ENCODE assay signal across 1 cellular context in genomic region chr14:20615996-20616395, GRCh38.
TF ChIP-seq lines count a peak whose summit lies in the region.

No MANE protein-coding gene starts in this region.

TF ChIP-seq in HepG2, 621 proteins besides CTCF, POLR2A, EP300 and RAD21 (continued from another document and continues in another):
- TF ChIP-seq ZNF792 (CRISPR knock-in tag; IDR thresholded peaks at IDR 0.05) (0 out of 2 replicates have a peak, but pooled peaks have one; percentile 39), ZNF577 (CRISPR knock-in tag; IDR thresholded peaks at IDR 0.05; ENCODE audit: borderline replicate concordance, low read depth) (no peak), RCOR2 (CRISPR knock-in tag; IDR thresholded peaks at IDR 0.05) (peak; percentile 36; the same call in 1 of the 2 replicates), ZNF441 (CRISPR knock-in tag; IDR thresholded peaks at IDR 0.05; ENCODE audit: borderline replicate concordance) (0 out of 2 replicates have a peak, but pooled peaks have one; percentile 37), RXRA (CRISPR knock-in tag; IDR thresholded peaks at IDR 0.05) (peak; percentile 43; the same call in 1 of the 2 replicates), HOXA3 (CRISPR knock-in tag; IDR thresholded peaks at IDR 0.05) (peak; percentile 49; the same call in 1 of the 2 replicates), ZBTB7B (CRISPR knock-in tag; IDR thresholded peaks at IDR 0.05) (peak; percentile 66; the same call in 1 of the 2 replicates), ZMYM4 (CRISPR knock-in tag; IDR thresholded peaks at IDR 0.05) (peak; percentile 43; the same call in 1 of the 2 replicates), SOX13 (IDR thresholded peaks at IDR 0.05) (0 out of 2 replicates have a peak, but pooled peaks have one; percentile 12), SOX13 (CRISPR knock-in tag; conservative IDR thresholded peaks at IDR 0.05 in 1 of 2, IDR thresholded peaks at IDR 0.05 in 1 of 2) (no peak; a peak in 1 of 4 replicates), FOXA3 (CRISPR knock-in tag; IDR thresholded peaks at IDR 0.05) (peak; percentile 41), ZNF296 (CRISPR knock-in tag; conservative IDR thresholded peaks at IDR 0.05) (no peak), LCORL (IDR thresholded peaks at IDR 0.05) (no peak), LCORL (CRISPR knock-in tag; IDR thresholded peaks at IDR 0.05) (peak; percentile 68), NR2F1 (CRISPR knock-in tag; IDR thresholded peaks at IDR 0.05) (peak in 1 of 2 experiments; percentile 30; a peak in 1 of 4 replicates), ZNF142 (CRISPR knock-in tag; IDR thresholded peaks at IDR 0.05) (no peak), YEATS4 (CRISPR knock-in tag; IDR thresholded peaks at IDR 0.05; ENCODE audit: borderline replicate concordance) (0 out of 2 replicates have a peak, but pooled peaks have one; percentile 51), HNF4G (IDR thresholded peaks at IDR 0.05; ENCODE audit: borderline replicate concordance, low read depth, low read length) (peak; percentile 56; the same call in 1 of the 2 replicates), HNF4G (CRISPR knock-in tag; IDR thresholded peaks at IDR 0.05; ENCODE audit: borderline replicate concordance, low read depth) (no peak), KAT8 (CRISPR knock-in tag; IDR thresholded peaks at IDR 0.05) (no peak), BCL6 (CRISPR knock-in tag; IDR thresholded peaks at IDR 0.05) (peak; percentile 54), ZNF343 (CRISPR knock-in tag; IDR thresholded peaks at IDR 0.05) (no peak), BCL3 (CRISPR knock-in tag; IDR thresholded peaks at IDR 0.05) (no peak), NR2F2 (IDR thresholded peaks at IDR 0.05; ENCODE audit: borderline replicate concordance, low read depth) (peak; percentile 80), CHD2 (IDR thresholded peaks at IDR 0.05; ENCODE audit: low read depth, low read length) (no peak), ZNF136 (CRISPR knock-in tag; IDR thresholded peaks at IDR 0.05; ENCODE audit: low read depth) (peak; percentile 77; the same call in 1 of the 2 replicates), HMG20B (CRISPR knock-in tag; conservative IDR thresholded peaks at IDR 0.05) (0 out of 2 replicates have a peak, but pooled peaks have one; percentile 11), ELF3 (CRISPR knock-in tag; IDR thresholded peaks at IDR 0.05) (0 out of 2 replicates have a peak, but pooled peaks have one; percentile 44), TCF7 (IDR thresholded peaks at IDR 0.05; ENCODE audit: low read depth) (peak; percentile 74), RXRB (CRISPR knock-in tag; IDR thresholded peaks at IDR 0.05; ENCODE audit: borderline replicate concordance) (peak; percentile 86), RBFOX2 (IDR thresholded peaks at IDR 0.05; ENCODE audit: low read depth, low read length) (no peak), ZSCAN12 (CRISPR knock-in tag; IDR thresholded peaks at IDR 0.05) (0 out of 2 replicates have a peak, but pooled peaks have one; percentile 35), ZNF18 (CRISPR knock-in tag; IDR thresholded peaks at IDR 0.05; ENCODE audit: insufficient replicate concordance) (peak; percentile 77), NCOA2 (CRISPR knock-in tag; IDR thresholded peaks at IDR 0.05) (peak; percentile 24; the same call in 1 of the 2 replicates), ZNF800 (CRISPR knock-in tag; IDR thresholded peaks at IDR 0.05) (0 out of 2 replicates have a peak, but pooled peaks have one; percentile 48), SMAD1 (CRISPR knock-in tag; IDR thresholded peaks at IDR 0.05; ENCODE audit: borderline replicate concordance, low read depth) (no peak)
- TF ChIP-seq, protein P1, sequence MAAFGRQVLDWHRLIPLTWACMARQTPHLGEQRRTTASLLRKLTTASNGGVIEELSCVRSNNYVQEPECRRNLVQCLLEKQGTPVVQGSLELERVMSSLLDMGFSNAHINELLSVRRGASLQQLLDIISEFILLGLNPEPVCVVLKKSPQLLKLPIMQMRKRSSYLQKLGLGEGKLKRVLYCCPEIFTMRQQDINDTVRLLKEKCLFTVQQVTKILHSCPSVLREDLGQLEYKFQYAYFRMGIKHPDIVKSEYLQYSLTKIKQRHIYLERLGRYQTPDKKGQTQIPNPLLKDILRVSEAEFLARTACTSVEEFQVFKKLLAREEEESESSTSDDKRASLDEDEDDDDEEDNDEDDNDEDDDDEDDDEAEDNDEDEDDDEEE (CRISPR knock-in tag; IDR thresholded peaks at IDR 0.05): no peak
- TF ChIP-seq, protein P2, sequence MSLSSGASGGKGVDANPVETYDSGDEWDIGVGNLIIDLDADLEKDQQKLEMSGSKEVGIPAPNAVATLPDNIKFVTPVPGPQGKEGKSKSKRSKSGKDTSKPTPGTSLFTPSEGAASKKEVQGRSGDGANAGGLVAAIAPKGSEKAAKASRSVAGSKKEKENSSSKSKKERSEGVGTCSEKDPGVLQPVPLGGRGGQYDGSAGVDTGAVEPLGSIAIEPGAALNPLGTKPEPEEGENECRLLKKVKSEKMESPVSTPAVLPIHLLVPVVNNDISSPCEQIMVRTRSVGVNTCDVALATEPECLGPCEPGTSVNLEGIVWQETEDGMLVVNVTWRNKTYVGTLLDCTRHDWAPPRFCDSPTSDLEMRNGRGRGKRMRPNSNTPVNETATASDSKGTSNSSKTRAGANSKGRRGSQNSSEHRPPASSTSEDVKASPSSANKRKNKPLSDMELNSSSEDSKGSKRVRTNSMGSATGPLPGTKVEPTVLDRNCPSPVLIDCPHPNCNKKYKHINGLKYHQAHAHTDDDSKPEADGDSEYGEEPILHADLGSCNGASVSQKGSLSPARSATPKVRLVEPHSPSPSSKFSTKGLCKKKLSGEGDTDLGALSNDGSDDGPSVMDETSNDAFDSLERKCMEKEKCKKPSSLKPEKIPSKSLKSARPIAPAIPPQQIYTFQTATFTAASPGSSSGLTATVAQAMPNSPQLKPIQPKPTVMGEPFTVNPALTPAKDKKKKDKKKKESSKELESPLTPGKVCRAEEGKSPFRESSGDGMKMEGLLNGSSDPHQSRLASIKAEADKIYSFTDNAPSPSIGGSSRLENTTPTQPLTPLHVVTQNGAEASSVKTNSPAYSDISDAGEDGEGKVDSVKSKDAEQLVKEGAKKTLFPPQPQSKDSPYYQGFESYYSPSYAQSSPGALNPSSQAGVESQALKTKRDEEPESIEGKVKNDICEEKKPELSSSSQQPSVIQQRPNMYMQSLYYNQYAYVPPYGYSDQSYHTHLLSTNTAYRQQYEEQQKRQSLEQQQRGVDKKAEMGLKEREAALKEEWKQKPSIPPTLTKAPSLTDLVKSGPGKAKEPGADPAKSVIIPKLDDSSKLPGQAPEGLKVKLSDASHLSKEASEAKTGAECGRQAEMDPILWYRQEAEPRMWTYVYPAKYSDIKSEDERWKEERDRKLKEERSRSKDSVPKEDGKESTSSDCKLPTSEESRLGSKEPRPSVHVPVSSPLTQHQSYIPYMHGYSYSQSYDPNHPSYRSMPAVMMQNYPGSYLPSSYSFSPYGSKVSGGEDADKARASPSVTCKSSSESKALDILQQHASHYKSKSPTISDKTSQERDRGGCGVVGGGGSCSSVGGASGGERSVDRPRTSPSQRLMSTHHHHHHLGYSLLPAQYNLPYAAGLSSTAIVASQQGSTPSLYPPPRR (CRISPR knock-in tag; IDR thresholded peaks at IDR 0.05; ENCODE audit: borderline replicate concordance): peak; percentile 29; the same call in 1 of the 2 replicates
- TF ChIP-seq, protein P3, sequence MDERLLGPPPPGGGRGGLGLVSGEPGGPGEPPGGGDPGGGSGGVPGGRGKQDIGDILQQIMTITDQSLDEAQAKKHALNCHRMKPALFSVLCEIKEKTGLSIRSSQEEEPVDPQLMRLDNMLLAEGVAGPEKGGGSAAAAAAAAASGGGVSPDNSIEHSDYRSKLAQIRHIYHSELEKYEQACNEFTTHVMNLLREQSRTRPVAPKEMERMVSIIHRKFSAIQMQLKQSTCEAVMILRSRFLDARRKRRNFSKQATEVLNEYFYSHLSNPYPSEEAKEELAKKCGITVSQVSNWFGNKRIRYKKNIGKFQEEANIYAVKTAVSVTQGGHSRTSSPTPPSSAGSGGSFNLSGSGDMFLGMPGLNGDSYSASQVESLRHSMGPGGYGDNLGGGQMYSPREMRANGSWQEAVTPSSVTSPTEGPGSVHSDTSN (CRISPR knock-in tag; IDR thresholded peaks at IDR 0.05): no peak
- TF ChIP-seq, protein P4, sequence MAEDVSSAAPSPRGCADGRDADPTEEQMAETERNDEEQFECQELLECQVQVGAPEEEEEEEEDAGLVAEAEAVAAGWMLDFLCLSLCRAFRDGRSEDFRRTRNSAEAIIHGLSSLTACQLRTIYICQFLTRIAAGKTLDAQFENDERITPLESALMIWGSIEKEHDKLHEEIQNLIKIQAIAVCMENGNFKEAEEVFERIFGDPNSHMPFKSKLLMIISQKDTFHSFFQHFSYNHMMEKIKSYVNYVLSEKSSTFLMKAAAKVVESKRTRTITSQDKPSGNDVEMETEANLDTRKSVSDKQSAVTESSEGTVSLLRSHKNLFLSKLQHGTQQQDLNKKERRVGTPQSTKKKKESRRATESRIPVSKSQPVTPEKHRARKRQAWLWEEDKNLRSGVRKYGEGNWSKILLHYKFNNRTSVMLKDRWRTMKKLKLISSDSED (CRISPR knock-in tag; IDR thresholded peaks at IDR 0.05): no peak
